In genomic region chr5:80083115-80083890, GRCh38 we compare ENCODE assay signal across 8 cellular contexts. TPM values are rescaled to one million over a fixed set of nuclear protein-coding genes. Genes with fewer than 3 reads are reported as not detected.
DNase-seq lines count a peak whose midpoint lies in the region; ATAC-seq, FAIRE-seq and TF ChIP-seq lines count a peak whose summit lies in the region.

No MANE protein-coding gene starts in this region.

- no peaks in the 10 kb centered on the region for H4K20me1 ChIP-seq in smooth muscle cell (ENCODE audit: low read depth)

- whole genome bisulfite sequencing in smooth muscle cell (ENCODE audit: low lambda C conversion rate), result 58% methylated on average over 19 of the region's 19 CpGs

- no peaks in the 10 kb centered on the region for H3K9me3 ChIP-seq in smooth muscle cell (replicated peaks; ENCODE audit: low read depth)

- TF ChIP-seq CTCF in AG10803 (conservative IDR thresholded peaks at IDR 0.05; ENCODE audit: low read length) (peak; percentile 75), bronchial epithelial cell (IDR thresholded peaks at IDR 0.05; ENCODE audit: insufficient read depth, low read length, severe bottlenecking) (peak; percentile 35), smooth muscle cell (IDR thresholded peaks at IDR 0.05; ENCODE audit: borderline replicate concordance, insufficient read depth, poor library complexity, severe bottlenecking) (peak; percentile 75)

- H3K4me1 ChIP-seq in smooth muscle cell (ENCODE audit: low read depth), result no peaks in the 10 kb centered on the region

- H3K79me2 ChIP-seq in smooth muscle cell (ENCODE audit: low read depth), result no peaks in the 10 kb centered on the region

- ATAC-seq in GM18909 (IDR thresholded peaks at IDR 0.05; ENCODE audit: poor library complexity, unreplicated experiment) (peak; percentile 60), GM18873 (IDR thresholded peaks at IDR 0.05; ENCODE audit: low FRiP score, unreplicated experiment) (no peak)

- H3F3A ChIP-seq in smooth muscle cell (ENCODE audit: low read depth), result no peaks in the 10 kb centered on the region

- no peaks in the 10 kb centered on the region for H3K27me3 ChIP-seq in bronchial epithelial cell (ENCODE audit: control insufficient read depth, insufficient read depth, low read length)
- no peaks in the 10 kb centered on the region for H3K27me3 ChIP-seq in smooth muscle cell (ENCODE audit: low read depth)

- H3K36me3 ChIP-seq in bronchial epithelial cell (ENCODE audit: control insufficient read depth, insufficient read depth, low read length) (no peaks in the 10 kb centered on the region), smooth muscle cell (ENCODE audit: low read depth) (no peaks in the 10 kb centered on the region)

- no peak overlapping the region for H3K27ac ChIP-seq in smooth muscle cell (ENCODE audit: low read depth)

- H3K4me3 ChIP-seq in AG10803 (ENCODE audit: low read length), result peak overlapping the region; percentile 55
- H3K4me3 ChIP-seq in bronchial epithelial cell (ENCODE audit: low read depth, low read length), result no peak overlapping the region
- H3K4me3 ChIP-seq in smooth muscle cell, result no peak overlapping the region

- no peak overlapping the region for H3K9ac ChIP-seq in smooth muscle cell (ENCODE audit: low read depth)

- DNase-seq in AG10803 (ENCODE audit: low read depth) (peak; percentile 85), NCI-H1092 (lab: John Stamatoyannopoulos, UW) (peak; percentile 46), SKM-1 treated with dmso at 0.1 percent for 144 hours (lab: John Stamatoyannopoulos, UW; ENCODE audit: unreplicated experiment) (peak; percentile 71), bronchial epithelial cell (ENCODE audit: low read depth) (peak; percentile 62), iris pigment epithelial cell (ENCODE audit: low read depth) (peak; percentile 59), smooth muscle cell (lab: John Stamatoyannopoulos, UW; ENCODE audit: unreplicated experiment) (no peak)

- no peak for FAIRE-seq in bronchial epithelial cell (lab: Jason Lieb, UNC)

- peak overlapping the region; percentile 28 for H2AFZ ChIP-seq in smooth muscle cell (ENCODE audit: low read depth)

- peak overlapping the region; percentile 57 for H3K4me2 ChIP-seq in smooth muscle cell

RNA-seq across cellular contexts. Expression of gene THBS4, which starts 48.2 kb away (rescaled TPM):
- total RNA-seq in bronchial epithelial cell, result 0.26 TPM in 2 replicates
- 2.9 TPM in 1 of 2 replicates, not detected in the other for total RNA-seq in smooth muscle cell
- 0.61 and 0.74 TPM in 2 replicates for polyA plus RNA-seq in smooth muscle cell
